Comparison of ENCODE assay signal across 30 cellular contexts in the genomic region with DNA sequence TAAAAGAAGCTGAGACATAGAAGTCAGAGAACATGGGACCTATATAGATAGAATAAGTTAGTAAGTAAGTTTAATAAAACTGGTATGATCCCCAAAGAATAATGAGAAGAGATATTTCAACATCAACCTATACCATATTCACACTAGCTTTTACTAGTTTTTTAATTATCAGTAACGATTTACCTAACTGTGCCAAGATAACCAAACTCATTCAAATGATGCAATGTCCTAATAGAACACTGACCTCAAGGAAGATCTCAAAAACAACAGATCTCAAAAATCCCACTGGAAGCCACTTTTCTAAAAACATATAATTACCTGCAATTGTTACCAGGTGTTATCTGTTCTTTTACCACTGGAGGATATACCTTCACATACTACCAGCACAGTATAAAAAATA.
"Had no signal": no experiment of that assay in that cellular context is flagged by ENCODE, and none has a peak within 500 bp of the region (broad histone marks: within the 10 kb centered on the region; RNA-seq: fewer than 3 reads in every experiment).

No MANE protein-coding gene starts in this region.

- ATAC-seq: activated CD8-positive, alpha-beta T cell treated with anti-CD3 and anti-CD28 coated beads for 36 hours; activated T-cell treated with anti-CD3 and anti-CD28 coated beads, Interleukin-2, amount 50 U/mL, for 4 hours; activated T-helper 17 cell treated with anti-CD3 and anti-CD28 coated beads, Interleukin-2, amount 50 U/mL, for 72 hours; gastroesophageal sphincter; heart right ventricle had no signal

- H3K36me3 ChIP-seq: brain microvascular endothelial cell had no signal

- DNase-seq: activated CD4-positive, alpha-beta T cell treated with anti-CD3 and anti-CD28 coated beads for 1 hour; activated CD4-positive, alpha-beta T cell treated with anti-CD3 and anti-CD28 coated beads for 48 hours; activated CD4-positive, alpha-beta T cell treated with anti-CD3 and anti-CD28 coated beads, Interleukin-2, amount 50 U/mL, for 1 hour; activated CD4-positive, alpha-beta T cell treated with anti-CD3 and anti-CD28 coated beads, Interleukin-2, amount 50 U/mL, for 48 hours; activated CD8-positive, alpha-beta memory T cell treated with anti-CD3 and anti-CD28 coated beads for 24 hours; activated CD8-positive, alpha-beta T cell treated with anti-CD3 and anti-CD28 coated beads for 36 hours; activated effector memory CD4-positive, alpha-beta T cell treated with Interleukin-2 at 50 U/mL for 16 hours; activated gamma-delta T cell treated with Interleukin-2 at 50 U/mL for 16 hours; activated naive CD4-positive, alpha-beta T cell treated with anti-CD3 and anti-CD28 coated beads, Interleukin-2, amount 50 U/mL, for 16 hours; activated naive CD4-positive, alpha-beta T cell treated with Interleukin-2 at 50 U/mL for 16 hours; activated T-cell treated with anti-CD3 and anti-CD28 coated beads, Interleukin-2, amount 50 U/mL, for 4 hours; amniotic stem cell; anterior cingulate cortex; brain microvascular endothelial cell; dorsolateral prefrontal cortex; effector memory CD4-positive, alpha-beta T cell; esophagus squamous epithelium; foreskin melanocyte; heart right ventricle; T-helper 2 cell had no signal

- FAIRE-seq: astrocyte, bronchial epithelial cell, endothelial cell of umbilical vein had no signal

- H3K4me3 Mint-ChIP-seq: activated CD8-positive, alpha-beta T cell treated with anti-CD3 and anti-CD28 coated beads for 36 hours; activated naive CD8-positive, alpha-beta T cell; activated T-cell treated with anti-CD3 and anti-CD28 coated beads, Interleukin-2, amount 50 U/mL, for 4 hours; activated T-helper 17 cell treated with anti-CD3 and anti-CD28 coated beads, Interleukin-2, amount 50 U/mL, for 72 hours; central memory CD8-positive, alpha-beta T cell; dendritic cell treated with granulocyte-macrophage colony-stimulating factor and Interleukin-4, amounts not matched to agents 40 ng/mL and 50 ng/mL, for 4 days had no signal

- H3K27ac ChIP-seq: brain microvascular endothelial cell, coronary artery, epithelial cell of prostate, esophagus squamous epithelium, gastroesophageal sphincter, heart right ventricle had no signal

- H3K27me3 Mint-ChIP-seq: activated CD8-positive, alpha-beta T cell treated with anti-CD3 and anti-CD28 coated beads for 36 hours; activated naive CD8-positive, alpha-beta T cell; activated T-helper 17 cell treated with anti-CD3 and anti-CD28 coated beads, Interleukin-2, amount 50 U/mL, for 72 hours; central memory CD8-positive, alpha-beta T cell; dendritic cell treated with granulocyte-macrophage colony-stimulating factor and Interleukin-4, amounts not matched to agents 40 ng/mL and 50 ng/mL, for 4 days had no signal

- H3K4me1 ChIP-seq: gastroesophageal sphincter, heart right ventricle had no signal

- H3K4me3 ChIP-seq: coronary artery, dorsolateral prefrontal cortex, esophagus squamous epithelium, gastroesophageal sphincter, heart right ventricle had no signal

- H3K9me3 ChIP-seq: esophagus squamous epithelium, gastroesophageal sphincter, heart right ventricle had no signal

- H3K27me3 ChIP-seq: brain microvascular endothelial cell, dorsolateral prefrontal cortex, esophagus squamous epithelium, gastroesophageal sphincter, heart right ventricle had no signal

- H3K27ac Mint-ChIP-seq: activated CD8-positive, alpha-beta T cell treated with anti-CD3 and anti-CD28 coated beads for 36 hours; activated naive CD8-positive, alpha-beta T cell; activated T-helper 17 cell treated with anti-CD3 and anti-CD28 coated beads, Interleukin-2, amount 50 U/mL, for 72 hours; dendritic cell treated with granulocyte-macrophage colony-stimulating factor and Interleukin-4, amounts not matched to agents 40 ng/mL and 50 ng/mL, for 4 days had no signal

- H3K9me3 Mint-ChIP-seq: activated CD8-positive, alpha-beta T cell treated with anti-CD3 and anti-CD28 coated beads for 36 hours; activated T-cell treated with anti-CD3 and anti-CD28 coated beads, Interleukin-2, amount 50 U/mL, for 4 hours; activated T-helper 17 cell treated with anti-CD3 and anti-CD28 coated beads, Interleukin-2, amount 50 U/mL, for 72 hours; central memory CD8-positive, alpha-beta T cell; dendritic cell treated with granulocyte-macrophage colony-stimulating factor and Interleukin-4, amounts not matched to agents 40 ng/mL and 50 ng/mL, for 4 days had no signal
